ENCODE assay signal across 14 cellular contexts in genomic region chr12:51831827-51832226, GRCh38. TPM values are rescaled to one million over a fixed set of nuclear protein-coding genes. Genes with fewer than 3 reads are reported as not detected.
"Had no signal": no experiment of that assay in that cellular context is flagged by ENCODE, and none has a peak within 500 bp of the region (broad histone marks: within the 10 kb centered on the region; RNA-seq: fewer than 3 reads in every experiment).

No MANE protein-coding gene starts in this region.

RNA-seq across cellular contexts. Expression of gene FIGNL2, which starts 16.7 kb away (rescaled TPM):
- total RNA-seq: transverse colon had no signal

RNA-seq across cellular contexts. Expression of gene ANKRD33, which starts 56.1 kb away (rescaled TPM):
- total RNA-seq: naive thymus-derived CD4-positive, alpha-beta T cell; natural killer cell; neural crest cell; occipital lobe; osteoblast; ovary; psoas muscle; right atrium auricular region; smooth muscle cell; spleen; suprapubic skin; transverse colon; upper lobe of right lung; urinary bladder had no signal
